ENCODE assay signal across 9 cellular contexts in the genomic region with DNA sequence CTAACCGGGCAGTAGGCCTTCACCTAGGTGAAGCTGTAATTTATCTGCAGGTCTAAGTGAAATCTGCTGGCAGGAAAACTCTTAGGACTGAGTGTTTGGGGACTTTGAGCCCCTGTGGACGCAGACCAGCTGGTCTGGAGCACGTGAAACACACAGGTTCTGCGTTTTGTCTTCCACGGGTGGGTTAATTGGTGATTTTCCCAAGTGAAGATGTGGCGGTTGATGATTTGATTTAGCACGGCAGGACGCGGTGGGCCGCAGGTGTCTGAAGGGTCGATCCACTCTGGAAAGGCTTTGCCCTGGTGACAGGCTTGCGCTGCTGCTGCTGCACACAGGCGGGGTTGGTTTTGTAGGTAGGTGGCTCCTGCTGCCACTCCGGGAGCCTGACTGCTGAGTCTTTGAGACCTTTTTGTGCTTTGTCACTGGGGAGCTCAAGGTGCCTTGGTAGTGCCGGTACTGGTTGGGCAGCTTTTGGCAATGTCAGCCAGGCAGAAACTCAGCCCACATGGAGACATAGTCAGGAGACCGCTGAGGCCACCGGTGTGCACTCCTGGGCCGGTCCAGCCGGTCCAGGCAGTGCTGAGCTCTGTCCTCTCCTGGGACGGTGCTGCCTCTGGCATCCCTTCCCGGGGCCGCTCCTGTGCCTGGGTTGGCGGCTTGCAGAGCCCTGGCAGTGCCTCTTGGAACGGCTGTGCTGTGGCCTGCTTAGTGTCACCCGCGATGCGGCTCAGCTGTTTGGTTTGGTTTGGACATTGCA. TPM values are rescaled to one million over a fixed set of nuclear protein-coding genes. Genes with fewer than 3 reads are reported as not detected.
DNase-seq lines count a peak whose midpoint lies in the region; ATAC-seq and TF ChIP-seq lines count a peak whose summit lies in the region.
"Had no signal": no experiment of that assay in that cellular context is flagged by ENCODE, and none has a peak within 500 bp of the region (broad histone marks: within the 10 kb centered on the region; RNA-seq: fewer than 3 reads in every experiment).

No MANE protein-coding gene starts in this region.

- peaks cover 81% of the 10 kb centered on the region for H3K4me1 Mint-ChIP-seq in dendritic cell treated with granulocyte-macrophage colony-stimulating factor and Interleukin-4, amounts not matched to agents 40 ng/mL and 50 ng/mL, for 4 days (ENCODE audit: low read depth)
- peaks cover 20% of the 10 kb centered on the region for H3K4me1 Mint-ChIP-seq in activated CD4-positive, alpha-beta T cell treated with anti-CD3 and anti-CD28 coated beads for 36 hours

- ATAC-seq in GM21367 (IDR thresholded peaks at IDR 0.05; ENCODE audit: unreplicated experiment) = no peak
- no peak for ATAC-seq in activated CD4-positive, alpha-beta T cell treated with anti-CD3 and anti-CD28 coated beads for 36 hours

- H3K4me2 ChIP-seq in PC-9 = peak overlapping the region; percentile 98

- H3K27me3 ChIP-seq in PC-9 (ENCODE audit: insufficient read depth, low read depth) (no peaks in the 10 kb centered on the region), testis (no peaks in the 10 kb centered on the region)

- H3K4me3 Mint-ChIP-seq in dendritic cell treated with granulocyte-macrophage colony-stimulating factor and Interleukin-4, amounts not matched to agents 40 ng/mL and 50 ng/mL, for 4 days = peak overlapping the region; percentile 82
- no peak overlapping the region for H3K4me3 Mint-ChIP-seq in activated CD4-positive, alpha-beta T cell treated with anti-CD3 and anti-CD28 coated beads for 36 hours

- peaks cover 14% of the 10 kb centered on the region; the same call in 1 of the 2 replicates for H4K20me1 ChIP-seq in PC-9 (ENCODE audit: insufficient read depth)

- H3K9me3 ChIP-seq in PC-9 (ENCODE audit: insufficient read depth, low read depth) (no peaks in the 10 kb centered on the region), mesodermal cell (ENCODE audit: control insufficient read depth, low read length) (no peaks in the 10 kb centered on the region), testis (no peaks in the 10 kb centered on the region)

- H3K36me3 ChIP-seq in PC-9 (ENCODE audit: low read depth) (no peaks in the 10 kb centered on the region), mesodermal cell (ENCODE audit: control insufficient read depth, insufficient read depth, low read length) (peaks cover 19% of the 10 kb centered on the region), testis (ENCODE audit: low read depth, missing control alignments) (no peaks in the 10 kb centered on the region)

- DNase-seq in PC-9 (peak; percentile 95 to 96), testis (peak; percentile 59), KG1 (lab: John Stamatoyannopoulos, UW) (no peak)
- DNase-seq in activated CD4-positive, alpha-beta T cell treated with anti-CD3 and anti-CD28 coated beads for 36 hours = no peak
- DNase-seq: NCI-H1417 treated with DMSO at 0.1 percent for 48 hours; stimulated activated naive CD4-positive, alpha-beta T cell treated with Interleukin-2 at 50 U/mL for 16 hours had no signal

- TF ChIP-seq CTCF in PC-9 (conservative IDR thresholded peaks at IDR 0.05) (no peak), testis (IDR thresholded peaks at IDR 0.05) (no peak)

- 91 to 93% methylated on average over 25 to 26 of the region's 27 CpGs for WGBS in mesodermal cell (ENCODE audit: insufficient coverage in 2 of 2), 2 experiments
- 61 to 70% methylated on average over 16 to 23 of the region's 27 CpGs for whole genome bisulfite sequencing in testis, 2 donors

- H3K27ac ChIP-seq in PC-9 = peak overlapping the region; percentile 93
- no peak overlapping the region for H3K27ac ChIP-seq in mesodermal cell (ENCODE audit: low read depth, low read length, severe bottlenecking)
- no peak overlapping the region for H3K27ac ChIP-seq in testis

- peaks cover 62% of the 10 kb centered on the region for H3K79me2 ChIP-seq in PC-9 (ENCODE audit: low read depth)

- TSS peak; percentile 76 for BruUV-seq in PC-9 (replicated peaks; lab: Mats Ljungman, UMichigan)

- CTCF ChIA-PET in PC-9 (lab: Charles Lee) = interaction anchor here (0.7 to 1.2 kb wide), 4 partner anchors 12 to 65 kb away, joined by 3 to 4 read pairs (median 4); no protein-coding TSS in a partner anchor
- CTCF ChIA-PET in activated CD4-positive, alpha-beta T cell treated with anti-CD3 and anti-CD28 coated beads for 36 hours (lab: Charles Lee) = interaction anchor here (0.5 to 1.9 kb wide), 3 partner anchors 14 to 1425 kb away, joined by 3 to 9 read pairs (median 4); no protein-coding TSS in a partner anchor

- H3F3A ChIP-seq in PC-9 (ENCODE audit: insufficient read depth, low read depth) = peaks cover 17% of the 10 kb centered on the region; the same call in 1 of the 2 replicates

- no peak overlapping the region for H2AFZ ChIP-seq in PC-9

- no peaks in the 10 kb centered on the region for H3K9me3 Mint-ChIP-seq in dendritic cell treated with granulocyte-macrophage colony-stimulating factor and Interleukin-4, amounts not matched to agents 40 ng/mL and 50 ng/mL, for 4 days
- no peaks in the 10 kb centered on the region for H3K9me3 Mint-ChIP-seq in activated CD4-positive, alpha-beta T cell treated with anti-CD3 and anti-CD28 coated beads for 36 hours (ENCODE audit: low read depth)

- intact Hi-C loops in PC-9 (cut with micrococcal nuclease; ENCODE audit: unreplicated experiment) = loop anchor here (1.0 kb wide), 4 partner anchors 13 to 58 kb away; no protein-coding TSS in a partner anchor
- intact Hi-C loops in dendritic cell treated with granulocyte-macrophage colony-stimulating factor and Interleukin-4, amounts not matched to agents 40 ng/mL and 50 ng/mL, for 4 days (cut with micrococcal nuclease) = no loop called here
- intact Hi-C loops in testis (cut with DNase I; ENCODE audit: low total_unique reads) = no loop called here
- intact Hi-C loops in activated CD4-positive, alpha-beta T cell treated with anti-CD3 and anti-CD28 coated beads for 36 hours (cut with DNase I, micrococcal nuclease) = loop anchor here in 1 of 2 experiments (10.0 kb wide), 1 partner anchor 938 kb away; the partner anchor contains the start of gene ASPSCR1

- TF ChIP-seq POLR2A in testis (IDR thresholded peaks at IDR 0.05) = no peak

- H3K27ac Mint-ChIP-seq in dendritic cell treated with granulocyte-macrophage colony-stimulating factor and Interleukin-4, amounts not matched to agents 40 ng/mL and 50 ng/mL, for 4 days = no peak overlapping the region
- no peak overlapping the region for H3K27ac Mint-ChIP-seq in activated CD4-positive, alpha-beta T cell treated with anti-CD3 and anti-CD28 coated beads for 36 hours

- POLR2A ChIA-PET in PC-9 (lab: Charles Lee; ENCODE audit: unreplicated experiment) = interaction anchor here (0.5 to 1.5 kb wide), 16 partner anchors 8 to 949 kb away, joined by 3 to 26 read pairs (median 4); no protein-coding TSS in a partner anchor
- POLR2A ChIA-PET in activated CD4-positive, alpha-beta T cell treated with anti-CD3 and anti-CD28 coated beads for 36 hours (lab: Charles Lee) = no interaction called here

- H3K4me3 ChIP-seq in PC-9 = peak overlapping the region; percentile 66
- peak overlapping the region; percentile 5 for H3K4me3 ChIP-seq in mesodermal cell (ENCODE audit: extremely low read depth, insufficient read depth, low read length, poor library complexity, severe bottlenecking)
- no peak overlapping the region for H3K4me3 ChIP-seq in testis

- peaks cover 61% of the 10 kb centered on the region for H3K36me3 Mint-ChIP-seq in dendritic cell treated with granulocyte-macrophage colony-stimulating factor and Interleukin-4, amounts not matched to agents 40 ng/mL and 50 ng/mL, for 4 days (ENCODE audit: low read depth)
- H3K36me3 Mint-ChIP-seq in activated CD4-positive, alpha-beta T cell treated with anti-CD3 and anti-CD28 coated beads for 36 hours (ENCODE audit: low read depth) = no peaks in the 10 kb centered on the region

- H3K9me2 ChIP-seq in PC-9 (ENCODE audit: insufficient read depth) = no peaks in the 10 kb centered on the region

- H3K4me1 ChIP-seq in PC-9 (replicated peaks; ENCODE audit: insufficient read depth) (peaks cover 51% of the 10 kb centered on the region), mesodermal cell (ENCODE audit: control insufficient read depth, insufficient read depth, low read length, poor library complexity, severe bottlenecking) (peaks cover 42% of the 10 kb centered on the region), testis (peaks cover 40% of the 10 kb centered on the region)

- H3K27me3 Mint-ChIP-seq in dendritic cell treated with granulocyte-macrophage colony-stimulating factor and Interleukin-4, amounts not matched to agents 40 ng/mL and 50 ng/mL, for 4 days = peaks cover 30% of the 10 kb centered on the region
- H3K27me3 Mint-ChIP-seq in activated CD4-positive, alpha-beta T cell treated with anti-CD3 and anti-CD28 coated beads for 36 hours = peaks cover 19% of the 10 kb centered on the region

RNA-seq across cellular contexts. Expression of gene BAIAP2, which starts 2.3 kb away (rescaled TPM):
- total RNA-seq in PC-9 (2021) (109 and 125 TPM in 2 replicates), testis (10 to 100 TPM; 67.3 to 67.5 TPM)
- polyA plus RNA-seq in mesodermal cell (2013, experiment 1 of 2) = 27.1 TPM
- 24.1 TPM for polyA plus RNA-seq in mesodermal cell (2013, experiment 2 of 2)
- polyA plus RNA-seq in testis (ENCODE audit: insufficient read depth, low read depth, low replicate concordance) = 36.7 TPM
- 1 to 10 TPM; 4.6 to 5.0 TPM for total RNA-seq in activated CD4-positive, alpha-beta T cell treated with anti-CD3 and anti-CD28 coated beads for 36 hours

RNA-seq across cellular contexts. Expression of gene CHMP6, which starts 45.6 kb away (rescaled TPM):
- 17.4 and 18.1 TPM in 2 replicates for total RNA-seq in PC-9 (2021)
- 17.0 TPM for polyA plus RNA-seq in mesodermal cell (2013, experiment 1 of 2)
- polyA plus RNA-seq in mesodermal cell (2013, experiment 2 of 2) = 16.6 TPM
- total RNA-seq in testis = 10 to 100 TPM; 28.2 to 29.8 TPM
- 18.5 TPM for polyA plus RNA-seq in testis (ENCODE audit: insufficient read depth, low read depth, low replicate concordance)
- 10 to 100 TPM; 15.9 to 19.4 TPM for total RNA-seq in activated CD4-positive, alpha-beta T cell treated with anti-CD3 and anti-CD28 coated beads for 36 hours

Comparison
In these comparisons a context has a peak if more than half of its experiments do, and no peak if none do; other contexts are left out.
1. DNase-seq: peak in PC-9 (2 of 2) and testis (single experiment); none in KG1 (single experiment) and activated CD4-positive, alpha-beta T cell treated with anti-CD3 and anti-CD28 coated beads for 36 hours (single experiment).
2. H3K4me3 ChIP-seq: peak in PC-9 (single experiment) and mesodermal cell (single experiment); none in testis (0 of 2).
3. RNA of gene BAIAP2, which starts 2.3 kb away (total RNA-seq): 109 to 125 TPM in PC-9 and 67.3 to 67.5 TPM in testis; 4.6 to 5.0 TPM in activated CD4-positive, alpha-beta T cell treated with anti-CD3 and anti-CD28 coated beads for 36 hours; every median in the first group is over 10 times any median in the second.